Comparison of ENCODE assay signal across 10 cellular contexts in the genomic region with DNA sequence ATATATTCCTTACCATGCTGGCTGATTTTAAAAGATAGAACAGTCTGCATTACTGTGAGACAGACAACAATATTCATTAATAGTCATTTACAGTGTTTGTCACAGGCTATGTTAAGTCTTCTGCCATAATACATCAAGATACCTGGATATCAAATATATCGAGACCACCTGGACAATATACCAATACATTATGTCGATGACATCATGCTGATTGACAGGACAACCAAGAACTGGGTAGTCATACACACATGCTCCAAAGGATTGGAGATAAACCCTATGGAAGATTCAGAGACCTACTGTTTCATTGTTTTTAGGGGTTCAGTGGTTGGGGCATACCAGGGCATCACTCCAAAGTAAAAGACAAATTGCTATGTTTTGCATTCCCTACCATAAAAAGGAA.
"Had no signal": no experiment of that assay in that cellular context is flagged by ENCODE, and none has a peak within 500 bp of the region (broad histone marks: within the 10 kb centered on the region; RNA-seq: fewer than 3 reads in every experiment).

No MANE protein-coding gene starts in this region.

- H3K4me2 ChIP-seq: KMS-11 had no signal

- H2AFZ ChIP-seq: GM23248 had no signal

- FAIRE-seq: H54 had no signal

- H3K4me1 Mint-ChIP-seq: H9 had no signal

- H3K27ac Mint-ChIP-seq: HFFc6 had no signal

- H3K9me3 Mint-ChIP-seq: HFFc6 had no signal

- H3K4me3 ChIP-seq: GM23248 had no signal

- DNase-seq: GM23248, GOT3, H9, HCEC 1CT, HFFc6, IMR-90, KBM-7 had no signal

- H3K27ac ChIP-seq: GM23248, HL-60, KMS-11 had no signal

- H3K4me3 Mint-ChIP-seq: H9, HFFc6 had no signal

- H3K9ac ChIP-seq: GM23248, KMS-11 had no signal
